In the genomic region with DNA sequence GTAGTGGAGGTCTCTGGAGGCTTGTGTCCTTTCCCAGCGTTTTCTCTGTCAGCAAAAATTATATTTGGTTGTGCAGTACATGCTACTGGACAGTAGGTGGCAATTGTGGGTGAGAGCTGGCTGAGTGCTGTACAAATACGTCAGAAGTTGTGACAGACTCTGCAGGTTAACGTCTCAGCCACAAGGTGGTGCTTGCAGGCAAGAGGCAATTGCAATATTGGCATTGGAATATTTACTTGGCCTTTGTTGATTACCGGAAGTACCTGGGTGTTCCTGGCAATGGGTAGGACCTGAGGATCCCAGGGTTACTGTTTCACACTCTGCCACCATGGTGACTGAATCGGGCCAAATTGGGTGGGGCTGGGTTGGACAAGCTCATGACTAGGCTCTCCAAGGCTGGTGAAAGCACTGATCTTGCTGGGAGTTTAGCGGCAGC, we compare ENCODE assay signal across 8 cellular contexts.
DNase-seq lines count a peak whose midpoint lies in the region; ATAC-seq, FAIRE-seq and TF ChIP-seq lines count a peak whose summit lies in the region.

No MANE protein-coding gene starts in this region.

- H4K8ac ChIP-seq in mesenchymal stem cell (ENCODE audit: low read length) = no peak overlapping the region

- no peak overlapping the region for H3K18ac ChIP-seq in mesenchymal stem cell (ENCODE audit: low read depth in 1 of 2, low read length in 2 of 2)

- SMC1A ChIA-PET in GM12878 (lab: Charles Lee; ENCODE audit: uncharacterized antibody, unreplicated experiment) = interaction anchor here (1.0 to 2.6 kb wide), 10 partner anchors 13 to 553 kb away, joined by 3 to 8 read pairs (median 3); no protein-coding TSS in a partner anchor

- H2BK5ac ChIP-seq in mesenchymal stem cell (ENCODE audit: low read depth, low read length, poor library complexity, severe bottlenecking) = no peak overlapping the region

- WGBS in GM12878 (ENCODE audit: insufficient coverage, insufficient replicate concordance, low lambda C conversion rate, missing lambda C conversion rate) = 23% methylated on average over 6 of the region's 6 CpGs
- 29% methylated on average over 6 of the region's 6 CpGs for WGBS in mesenchymal stem cell

- H2AFZ ChIP-seq in GM12878 (ENCODE audit: control insufficient read depth, low read depth, low read length) (no peak overlapping the region), mesenchymal stem cell (ENCODE audit: low read depth, low read length) (no peak overlapping the region)

- H4K91ac ChIP-seq in mesenchymal stem cell (ENCODE audit: low read length) = no peak overlapping the region

- no peaks in the 10 kb centered on the region for H3K79me2 ChIP-seq in GM12878 (ENCODE audit: control insufficient read depth, insufficient read depth, low read length)

- intact Hi-C loops in GM12878 (cut with micrococcal nuclease; ENCODE audit: unreplicated experiment) = loop anchor here (2.0 to 5.0 kb wide), 2 partner anchors 703 to 1052 kb away; no protein-coding TSS in a partner anchor
- intact Hi-C loops in ascending aorta (cut with DNase I) = no loop called here

- H3K14ac ChIP-seq in mesenchymal stem cell (ENCODE audit: low read length in 2 of 2) = no peak overlapping the region

- H4K20me1 ChIP-seq in GM12878 (ENCODE audit: control insufficient read depth, insufficient read depth) = no peaks in the 10 kb centered on the region

- H3K4me3 ChIP-seq in GM12878 = no peak overlapping the region
- H3K4me3 ChIP-seq in mesenchymal stem cell (ENCODE audit: insufficient read depth in 1 of 2, low read depth in 1 of 2, low read length in 2 of 2) = no peak overlapping the region
- no peak overlapping the region for H3K4me3 ChIP-seq in ascending aorta

- POLR2A ChIA-PET in GM10248 (lab: Yijun Ruan, JAX) = no interaction called here
- POLR2A ChIA-PET in GM12878 (lab: Charles Lee) = no interaction called here

- H3K9ac ChIP-seq in GM12878 (ENCODE audit: control insufficient read depth, insufficient read depth, low read length) = no peak overlapping the region
- H3K9ac ChIP-seq in mesenchymal stem cell (ENCODE audit: low read length) = no peak overlapping the region

- no peak overlapping the region for H2BK12ac ChIP-seq in mesenchymal stem cell (ENCODE audit: low read length in 2 of 2)

- in situ Hi-C loops in GM12878 (cut with MboI) = loop anchor here (25.0 kb wide), 1 partner anchor 1047 kb away; no protein-coding TSS in a partner anchor

- H3K27me3 ChIP-seq in GM12878 (replicated peaks in 1 of 2; ENCODE audit: control insufficient read depth in 2 of 2, insufficient read depth in 2 of 2, low read length in 1 of 2) = no peaks in the 10 kb centered on the region
- no peaks in the 10 kb centered on the region for H3K27me3 ChIP-seq in mesenchymal stem cell (ENCODE audit: control insufficient read depth in 1 of 2, insufficient read depth in 1 of 2, low read length in 2 of 2)
- no peaks in the 10 kb centered on the region for H3K27me3 ChIP-seq in ascending aorta

- FAIRE-seq in GM12878 (lab: Jason Lieb, UNC) = no peak

- TF ChIP-seq RAD21 in GM12878 (IDR thresholded peaks at IDR 0.05; ENCODE audit: insufficient read depth, low read depth, low read length) = peak; percentile 66

- H3K27ac ChIP-seq in GM12878 (ENCODE audit: control insufficient read depth, insufficient read depth) (no peak overlapping the region), mesenchymal stem cell (ENCODE audit: low read length, poor library complexity, severe bottlenecking) (no peak overlapping the region), ascending aorta (no peak overlapping the region)

- no peak overlapping the region for H2BK15ac ChIP-seq in mesenchymal stem cell (ENCODE audit: low read depth, poor library complexity, severe bottlenecking)

- peak; percentile 60 for TF ChIP-seq CTCF in GM10248 (IDR thresholded peaks at IDR 0.05; ENCODE audit: control extremely low read depth, extremely low read depth, low read depth, missing control alignments)
- peak; percentile 78 to 86 (median 84) for TF ChIP-seq CTCF in GM12878 (IDR thresholded peaks at IDR 0.05 in 2 of 3, conservative IDR thresholded peaks at IDR 0.05 in 1 of 3; ENCODE audit: control insufficient read depth in 2 of 3, extremely low read depth in 1 of 3, insufficient read depth in 1 of 3, low read depth in 3 of 3, low read length in 3 of 3)
- TF ChIP-seq CTCF in ascending aorta (IDR thresholded peaks at IDR 0.05) = no peak

- H3K36me3 ChIP-seq in GM12878 (ENCODE audit: control insufficient read depth in 2 of 2, insufficient read depth in 2 of 2, low read length in 1 of 2) = no peaks in the 10 kb centered on the region
- H3K36me3 ChIP-seq in mesenchymal stem cell (ENCODE audit: control insufficient read depth in 1 of 2, insufficient read depth in 2 of 2, low read depth in 1 of 2, low read length in 2 of 2) = no peaks in the 10 kb centered on the region
- H3K36me3 ChIP-seq in ascending aorta = no peaks in the 10 kb centered on the region

- no peak for TF ChIP-seq EP300 in GM12878 (IDR thresholded peaks at IDR 0.05; ENCODE audit: borderline replicate concordance in 1 of 2, control insufficient read depth in 1 of 2, low read depth in 2 of 2, low read length in 2 of 2)

- DNase-seq in GM10248 (ENCODE audit: extremely low spot score) (peak; percentile 46), NCI-H460 (ENCODE audit: extremely low read depth, low read depth) (peak; percentile 56), GM12878 (ENCODE audit: low read depth, low spot score) (peak; percentile 26), mesenchymal stem cell (peak; percentile 32), cerebellum (ENCODE audit: low spot score) (no peak), ascending aorta (ENCODE audit: low spot score in 2 of 2) (no peak)

- H3K4me1 ChIP-seq in GM12878 (ENCODE audit: control insufficient read depth, insufficient read depth, low read length) = no peaks in the 10 kb centered on the region
- no peaks in the 10 kb centered on the region for H3K4me1 ChIP-seq in mesenchymal stem cell (ENCODE audit: control insufficient read depth, insufficient read depth, low read depth, low read length)
- H3K4me1 ChIP-seq in ascending aorta = no peaks in the 10 kb centered on the region

- TF ChIP-seq POLR2A in GM12878 (IDR thresholded peaks at IDR 0.05; ENCODE audit: low read depth, low read length) = no peak

- CTCF ChIA-PET in GM10248 (lab: Yijun Ruan, JAX) (interaction anchor here (0.6 to 4.1 kb wide), 13 partner anchors 10 to 1052 kb away, joined by 3 to 29 read pairs (median 3); no protein-coding TSS in a partner anchor), GM12878 (lab: Yijun Ruan, JAX) (interaction anchor here (0.8 to 2.7 kb wide), 25 partner anchors 8 to 1054 kb away, joined by 3 to 12 read pairs (median 3); no protein-coding TSS in a partner anchor)

- H3K4ac ChIP-seq in mesenchymal stem cell (ENCODE audit: low read depth in 1 of 2, low read length in 2 of 2) = no peak overlapping the region

- no peak overlapping the region for H2BK120ac ChIP-seq in mesenchymal stem cell (ENCODE audit: low read depth, low read length)

- H3K9me3 ChIP-seq in GM12878 (replicated peaks; ENCODE audit: control insufficient read depth, insufficient read depth, low read length) = no peaks in the 10 kb centered on the region
- H3K9me3 ChIP-seq in mesenchymal stem cell (ENCODE audit: control insufficient read depth, low read length) = no peaks in the 10 kb centered on the region
- peaks cover 0 to 3% of the 10 kb centered on the region in 2 donors for H3K9me3 ChIP-seq in ascending aorta

- H3K23ac ChIP-seq in mesenchymal stem cell (ENCODE audit: low read length in 2 of 2) = no peak overlapping the region

- H3K4me2 ChIP-seq in GM12878 (ENCODE audit: control insufficient read depth, insufficient read depth) (no peak overlapping the region), mesenchymal stem cell (ENCODE audit: low read length, poor library complexity, severe bottlenecking) (no peak overlapping the region)

- ATAC-seq in GM21367 (IDR thresholded peaks at IDR 0.05; ENCODE audit: unreplicated experiment) = peak; percentile 97
- peak; percentile 99 for ATAC-seq in HG03457 (IDR thresholded peaks at IDR 0.05; ENCODE audit: unreplicated experiment)
- peak; percentile 99 for ATAC-seq in GM12878

- BruUV-seq in GM12878 (replicated peaks; lab: Mats Ljungman, UMichigan) = no TSS peak

- no peaks in the 10 kb centered on the region for H3K79me1 ChIP-seq in mesenchymal stem cell (replicated peaks; ENCODE audit: low read length, poor library complexity, severe bottlenecking)

- no peak overlapping the region for H2AK5ac ChIP-seq in mesenchymal stem cell (ENCODE audit: low read length, severe bottlenecking)

- RAD21 ChIA-PET in GM12878 (lab: Charles Lee; ENCODE audit: unreplicated experiment) = interaction anchor here (1.0 to 2.7 kb wide), 4 partner anchors 104 to 701 kb away, joined by 3 to 6 read pairs (median 4); no protein-coding TSS in a partner anchor

TF ChIP-seq in GM12878, 131 proteins besides CTCF, POLR2A, EP300 and RAD21:
- TF ChIP-seq CREB1 (IDR thresholded peaks at IDR 0.05; ENCODE audit: low read depth) (peak; percentile 76), MXI1 (IDR thresholded peaks at IDR 0.05; ENCODE audit: low read depth, low read length) (no peak), TARDBP (IDR thresholded peaks at IDR 0.05; ENCODE audit: borderline replicate concordance) (no peak), ATF7 (IDR thresholded peaks at IDR 0.05; ENCODE audit: low read depth) (peak; percentile 41; the same call in 1 of the 2 replicates), IRF4 (IDR thresholded peaks at IDR 0.05; ENCODE audit: low read depth, low read length) (0 out of 2 replicates have a peak, but pooled peaks have one; percentile 23), SMC3 (IDR thresholded peaks at IDR 0.05; ENCODE audit: borderline replicate concordance, low read length) (peak; percentile 86), SIX5 (IDR thresholded peaks at IDR 0.05; ENCODE audit: low read depth, low read length, severe bottlenecking) (no peak), RUNX3 (IDR thresholded peaks at IDR 0.05; ENCODE audit: low read length) (peak; percentile 55), CREM (IDR thresholded peaks at IDR 0.05; ENCODE audit: low read depth) (peak; percentile 62), ZNF207 (IDR thresholded peaks at IDR 0.05; ENCODE audit: borderline replicate concordance) (no peak), RELA (IDR thresholded peaks at IDR 0.05; ENCODE audit: borderline replicate concordance, partially characterized antibody) (no peak), MYB (IDR thresholded peaks at IDR 0.05; ENCODE audit: borderline replicate concordance, low read depth, low read length) (no peak), YBX1 (IDR thresholded peaks at IDR 0.05) (no peak), ETV6 (conservative IDR thresholded peaks at IDR 0.05 in 1 of 2, IDR thresholded peaks at IDR 0.05 in 1 of 2; ENCODE audit: borderline replicate concordance in 1 of 2, low read depth in 1 of 2) (no peak), BCL11A (IDR thresholded peaks at IDR 0.05; ENCODE audit: low read depth, low read length) (no peak), GABPA (IDR thresholded peaks at IDR 0.05; ENCODE audit: low read depth) (no peak)

Comparison
In these comparisons a context has a peak if more than half of its experiments do, and no peak if none do; other contexts are left out.
1. DNase-seq: peak in GM10248 (single experiment), NCI-H460 (single experiment), GM12878 (single experiment) and mesenchymal stem cell (single experiment); none in cerebellum (single experiment) and ascending aorta (0 of 2).
2. CTCF ChIP-seq: peak in GM10248 (single experiment) and GM12878 (3 of 3); none in ascending aorta (0 of 3).
3. Peak in every context shown above with its lines, with median percentiles within 50 percentile points of each other: ATAC-seq.